In genomic region chr9:127970401-127971313, GRCh38 we compare ENCODE assay signal across 9 cellular contexts. TPM values are rescaled to one million over a fixed set of nuclear protein-coding genes. Genes with fewer than 3 reads are reported as not detected.
DNase-seq lines count a peak whose midpoint lies in the region; ATAC-seq and TF ChIP-seq lines count a peak whose summit lies in the region.
"Had no signal": no experiment of that assay in that cellular context is flagged by ENCODE, and none has a peak within 500 bp of the region (broad histone marks: within the 10 kb centered on the region; RNA-seq: fewer than 3 reads in every experiment).

No MANE protein-coding gene starts in this region.

- peak overlapping the region; percentile 92 for H3K27ac Mint-ChIP-seq in stimulated activated effector memory CD8-positive, alpha-beta T cell treated with anti-CD3 and anti-CD28 coated beads, Interleukin-12 subunit alpha, Interleukin-12 subunit beta, amount 100 ng/mL, for 72 hours

- peaks cover 98 to 100% (median 100%) of the 10 kb centered on the region in 4 donors for H3K4me1 ChIP-seq in esophagus muscularis mucosa

- peak overlapping the region; percentile 91 to 97 (median 96) for H3K27ac ChIP-seq in esophagus muscularis mucosa (replicated peaks in 1 of 4)

- no peak for TF ChIP-seq CTCF in esophagus muscularis mucosa (IDR thresholded peaks at IDR 0.05)

- peak; percentile 46 for DNase-seq in NCI-H1436 treated with DMSO at 0.1 percent for 48 hours (lab: John Stamatoyannopoulos, UW)
- DNase-seq in activated CD4-positive, alpha-beta T cell treated with anti-CD3 and anti-CD28 coated beads, Interleukin-2, amount 50 U/mL, for 4 hours = peak; percentile 45 to 52
- DNase-seq in esophagus muscularis mucosa (ENCODE audit: extremely low spot score) = no peak
- DNase-seq in stimulated activated effector memory CD8-positive, alpha-beta T cell treated with anti-CD3 and anti-CD28 coated beads, Interleukin-12 subunit alpha, Interleukin-12 subunit beta, amount 100 ng/mL, for 72 hours (ENCODE audit: low spot score in 2 of 2) = peak; percentile 42 to 85
- no peak for DNase-seq in ACHN
- DNase-seq in cerebellar cortex (ENCODE audit: low spot score) = no peak

- peaks cover 5% of the 10 kb centered on the region for H3K36me3 Mint-ChIP-seq in stimulated activated effector memory CD8-positive, alpha-beta T cell treated with anti-CD3 and anti-CD28 coated beads, Interleukin-12 subunit alpha, Interleukin-12 subunit beta, amount 100 ng/mL, for 72 hours

- WGBS in esophagus muscularis mucosa = 70% methylated on average over 16 of the region's 16 CpGs

- no peaks in the 10 kb centered on the region for H3K36me3 ChIP-seq in esophagus muscularis mucosa

- H3K9me3 Mint-ChIP-seq in stimulated activated effector memory CD8-positive, alpha-beta T cell treated with anti-CD3 and anti-CD28 coated beads, Interleukin-12 subunit alpha, Interleukin-12 subunit beta, amount 100 ng/mL, for 72 hours = no peaks in the 10 kb centered on the region

- no peaks in the 10 kb centered on the region for H3K9me3 ChIP-seq in esophagus muscularis mucosa

- ATAC-seq in GM18511 (IDR thresholded peaks at IDR 0.05; ENCODE audit: unreplicated experiment) (peak; percentile 87), HG02571 (IDR thresholded peaks at IDR 0.05; ENCODE audit: unreplicated experiment) (peak; percentile 75)
- ATAC-seq in stimulated activated effector memory CD8-positive, alpha-beta T cell treated with anti-CD3 and anti-CD28 coated beads, Interleukin-12 subunit alpha, Interleukin-12 subunit beta, amount 100 ng/mL, for 72 hours = peak; percentile 94

- peaks cover 0 to 4% (median 0%) of the 10 kb centered on the region in 4 donors for H3K27me3 ChIP-seq in esophagus muscularis mucosa

- TF ChIP-seq POLR2A in esophagus muscularis mucosa (IDR thresholded peaks at IDR 0.05; ENCODE audit: low read depth) = no peak

- peak overlapping the region; percentile 68 for H3K4me3 Mint-ChIP-seq in stimulated activated effector memory CD8-positive, alpha-beta T cell treated with anti-CD3 and anti-CD28 coated beads, Interleukin-12 subunit alpha, Interleukin-12 subunit beta, amount 100 ng/mL, for 72 hours

- in situ Hi-C loops in ACHN (cut with HindIII; ENCODE audit: low pct_ligation_motif_present, low pct_unique_long_range_greater_than_20kb, low sequenced_read_pairs) = no loop called here

- H3K4me3 ChIP-seq in esophagus muscularis mucosa = no peak overlapping the region
- H3K4me3 ChIP-seq: SK-N-MC had no signal

- TF ChIP-seq EP300 in esophagus muscularis mucosa (IDR thresholded peaks at IDR 0.05) = no peak

- intact Hi-C loops in esophagus muscularis mucosa (cut with DNase I) = loop anchor here (10.0 kb wide), 1 partner anchor 124 kb away; no protein-coding TSS in a partner anchor

- peaks cover 93% of the 10 kb centered on the region for H3K4me1 Mint-ChIP-seq in stimulated activated effector memory CD8-positive, alpha-beta T cell treated with anti-CD3 and anti-CD28 coated beads, Interleukin-12 subunit alpha, Interleukin-12 subunit beta, amount 100 ng/mL, for 72 hours

RNA-seq across cellular contexts. Expression of gene EEIG1, which starts 10.1 kb away (rescaled TPM):
- total RNA-seq in esophagus muscularis mucosa = 10 to 100 TPM; 12.4 to 29.5 (median 20.0) TPM

RNA-seq across cellular contexts. Expression of gene DPM2, which starts 33.0 kb away (rescaled TPM):
- total RNA-seq in esophagus muscularis mucosa = 10 to 100 TPM in 1 of 4 donors, 1 to 10 TPM in 3; 6.6 to 13.3 (median 8.5) TPM

RNA-seq across cellular contexts. Expression of gene PIP5KL1, which starts 40.1 kb away (rescaled TPM):
- total RNA-seq in esophagus muscularis mucosa = 1 to 10 TPM; 1.3 to 2.8 (median 2.2) TPM

RNA-seq across cellular contexts. Expression of gene ST6GALNAC4, which starts 53.8 kb away (rescaled TPM):
- 10 to 100 TPM; 20.3 to 44.8 (median 35.9) TPM for total RNA-seq in esophagus muscularis mucosa

Comparison
In these comparisons a context has a peak if more than half of its experiments do, and no peak if none do; other contexts are left out.
1. DNase-seq: peak in NCI-H1436 treated with DMSO at 0.1 percent for 48 hours (single experiment), activated CD4-positive, alpha-beta T cell treated with anti-CD3 and anti-CD28 coated beads, Interleukin-2, amount 50 U/mL, for 4 hours (2 of 2) and stimulated activated effector memory CD8-positive, alpha-beta T cell treated with anti-CD3 and anti-CD28 coated beads, Interleukin-12 subunit alpha, Interleukin-12 subunit beta, amount 100 ng/mL, for 72 hours (2 of 2); none in esophagus muscularis mucosa (single experiment), ACHN (single experiment) and cerebellar cortex (single experiment).
2. Peak in every context shown above with its lines, with median percentiles within 50 percentile points of each other: ATAC-seq.